ENCODE assay signal across 7 cellular contexts in the genomic region with DNA sequence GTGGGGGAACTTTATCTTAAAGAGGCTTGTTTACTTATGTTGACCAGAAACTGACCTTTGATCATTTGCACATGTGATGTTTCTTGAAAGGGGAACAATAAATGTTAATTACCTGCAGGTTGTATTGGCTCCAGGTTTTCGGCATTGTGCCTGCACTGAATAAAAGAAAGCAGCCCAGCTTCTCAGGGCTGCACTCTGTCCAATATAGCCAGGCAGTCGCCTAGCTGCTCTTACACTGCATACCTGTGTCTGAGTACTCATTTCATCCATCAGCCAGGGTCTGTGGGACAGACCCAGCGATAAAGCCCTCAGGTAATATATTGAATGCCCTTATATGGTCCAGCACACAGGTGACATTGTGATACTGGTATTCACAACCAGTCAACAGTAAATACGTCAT.
"Had no signal": no experiment of that assay in that cellular context is flagged by ENCODE, and none has a peak within 500 bp of the region (broad histone marks: within the 10 kb centered on the region; RNA-seq: fewer than 3 reads in every experiment).

No MANE protein-coding gene starts in this region.

- DNase-seq: GM23248, GOT3, H7, KBM-7 had no signal

- H3K27ac ChIP-seq: GM23248, KMS-11 had no signal

- H3K9me3 ChIP-seq: HAP-1 had no signal

- H3K4me3 ChIP-seq: GM23248, HAP-1 had no signal

- FAIRE-seq: HTR-8/SVneo had no signal

- H3K36me3 ChIP-seq: HAP-1 had no signal

- H3K4me1 ChIP-seq: HAP-1 had no signal
